In the genomic region with DNA sequence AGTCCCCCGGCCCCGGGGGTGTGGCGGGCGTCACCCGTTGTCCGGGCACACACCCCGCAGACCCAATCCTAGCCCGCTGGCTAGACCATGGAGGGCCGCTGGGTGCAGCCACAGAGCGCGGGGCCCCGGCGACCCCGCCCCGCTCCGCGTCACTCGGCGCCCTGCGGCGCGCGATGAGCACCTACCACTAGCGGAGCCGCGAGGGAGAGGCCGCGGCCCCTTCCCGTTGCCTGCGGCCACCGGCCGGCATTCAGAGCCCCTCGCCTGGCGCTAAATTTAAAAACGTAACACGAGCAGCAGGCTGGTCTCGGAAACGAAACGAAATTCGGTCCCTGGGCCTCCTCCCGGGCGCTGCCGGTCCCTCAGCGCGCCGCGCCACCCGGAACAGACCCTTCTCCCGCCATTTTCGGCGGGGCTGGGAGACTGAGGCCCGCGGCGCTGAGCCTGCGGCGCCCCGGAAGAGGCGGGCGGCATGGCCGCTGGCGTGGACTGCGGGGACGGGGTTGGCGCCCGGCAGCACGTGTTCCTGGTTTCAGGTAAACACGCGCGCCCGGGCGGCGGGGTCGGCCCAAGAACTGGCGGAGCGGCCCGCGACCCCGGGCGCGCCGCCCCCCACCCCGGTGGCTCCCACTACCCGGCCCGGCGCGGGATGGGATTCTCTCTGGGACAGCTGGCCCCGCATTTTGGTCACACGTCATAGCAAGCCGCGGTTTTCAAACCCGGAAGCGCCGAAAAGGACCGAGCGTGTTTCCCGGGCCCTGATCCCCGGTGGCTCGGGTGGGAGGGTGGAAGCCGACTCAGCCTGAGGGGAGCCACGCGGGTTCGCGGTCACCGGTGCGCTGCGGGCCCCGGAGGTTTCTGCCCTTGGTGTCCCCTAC, we compare ENCODE assay signal across 1 cellular context.
TF ChIP-seq lines count a peak whose summit lies in the region.

RNASEH2B (plus strand) TSS at position 187 of the 878 bp plus-strand sequence; CDS start at position 473, 286 bp downstream.

TF ChIP-seq in HepG2, 621 proteins besides CTCF, POLR2A, EP300 and RAD21 (continued from another document and continues in another):
- TF ChIP-seq ZNF275 (CRISPR knock-in tag; IDR thresholded peaks at IDR 0.05; ENCODE audit: borderline replicate concordance) (peak; percentile 67; the same call in 1 of the 2 replicates), ARNT2 (CRISPR knock-in tag; IDR thresholded peaks at IDR 0.05; ENCODE audit: low read depth) (peak; percentile 49; the same call in 1 of the 2 replicates), NFATC3 (CRISPR knock-in tag; IDR thresholded peaks at IDR 0.05) (no peak), ZFP82 (CRISPR knock-in tag; IDR thresholded peaks at IDR 0.05; ENCODE audit: borderline replicate concordance) (peak; percentile 51), UBTF (CRISPR knock-in tag; IDR thresholded peaks at IDR 0.05) (peak; percentile 67), GZF1 (CRISPR knock-in tag; IDR thresholded peaks at IDR 0.05) (no peak), DMTF1 (CRISPR knock-in tag; IDR thresholded peaks at IDR 0.05) (no peak), KLF13 (CRISPR knock-in tag; IDR thresholded peaks at IDR 0.05) (no peak), ZSCAN30 (CRISPR knock-in tag; IDR thresholded peaks at IDR 0.05) (no peak; the same call in 1 of the 2 replicates), MXI1 (IDR thresholded peaks at IDR 0.05; ENCODE audit: borderline replicate concordance, low read depth, low read length) (peak; percentile 75; the same call in 2 of the 3 replicates), ZSCAN29 (CRISPR knock-in tag; conservative IDR thresholded peaks at IDR 0.05) (no peak), KDM2A (CRISPR knock-in tag; IDR thresholded peaks at IDR 0.05; ENCODE audit: borderline replicate concordance, low read depth) (peak; percentile 87; the same call in 1 of the 2 replicates), MBNL3 (CRISPR knock-in tag; conservative IDR thresholded peaks at IDR 0.05) (no peak), ATF3 (CRISPR knock-in tag; IDR thresholded peaks at IDR 0.05) (no peak), RCOR2 (CRISPR knock-in tag; IDR thresholded peaks at IDR 0.05) (no peak), STAG1 (CRISPR knock-in tag; IDR thresholded peaks at IDR 0.05) (no peak), FOXK2 (IDR thresholded peaks at IDR 0.05) (no peak), ZNF543 (CRISPR knock-in tag; IDR thresholded peaks at IDR 0.05) (peak; percentile 85; the same call in 1 of the 2 replicates), BHLHE40 (IDR thresholded peaks at IDR 0.05; ENCODE audit: low read length) (peak; percentile 6; the same call in 1 of the 2 replicates), TFAP4 (IDR thresholded peaks at IDR 0.05; ENCODE audit: borderline replicate concordance, low read depth) (0 out of 2 replicates have a peak, but pooled peaks have one; percentile 16), ZNF607 (CRISPR knock-in tag; IDR thresholded peaks at IDR 0.05; ENCODE audit: borderline replicate concordance) (peak; percentile 58), RXRA (CRISPR knock-in tag; IDR thresholded peaks at IDR 0.05) (peak; percentile 11; the same call in 1 of the 2 replicates), ZNF451 (CRISPR knock-in tag; IDR thresholded peaks at IDR 0.05) (no peak), EZH2 (conservative IDR thresholded peaks at IDR 0.05; ENCODE audit: low read depth, low read length) (no peak), NFIB (CRISPR knock-in tag; IDR thresholded peaks at IDR 0.05; ENCODE audit: borderline replicate concordance) (no peak), SOX5 (CRISPR knock-in tag; IDR thresholded peaks at IDR 0.05; ENCODE audit: borderline replicate concordance) (no peak), HMGXB3 (CRISPR knock-in tag; IDR thresholded peaks at IDR 0.05; ENCODE audit: borderline replicate concordance) (no peak)
- TF ChIP-seq, protein P1, sequence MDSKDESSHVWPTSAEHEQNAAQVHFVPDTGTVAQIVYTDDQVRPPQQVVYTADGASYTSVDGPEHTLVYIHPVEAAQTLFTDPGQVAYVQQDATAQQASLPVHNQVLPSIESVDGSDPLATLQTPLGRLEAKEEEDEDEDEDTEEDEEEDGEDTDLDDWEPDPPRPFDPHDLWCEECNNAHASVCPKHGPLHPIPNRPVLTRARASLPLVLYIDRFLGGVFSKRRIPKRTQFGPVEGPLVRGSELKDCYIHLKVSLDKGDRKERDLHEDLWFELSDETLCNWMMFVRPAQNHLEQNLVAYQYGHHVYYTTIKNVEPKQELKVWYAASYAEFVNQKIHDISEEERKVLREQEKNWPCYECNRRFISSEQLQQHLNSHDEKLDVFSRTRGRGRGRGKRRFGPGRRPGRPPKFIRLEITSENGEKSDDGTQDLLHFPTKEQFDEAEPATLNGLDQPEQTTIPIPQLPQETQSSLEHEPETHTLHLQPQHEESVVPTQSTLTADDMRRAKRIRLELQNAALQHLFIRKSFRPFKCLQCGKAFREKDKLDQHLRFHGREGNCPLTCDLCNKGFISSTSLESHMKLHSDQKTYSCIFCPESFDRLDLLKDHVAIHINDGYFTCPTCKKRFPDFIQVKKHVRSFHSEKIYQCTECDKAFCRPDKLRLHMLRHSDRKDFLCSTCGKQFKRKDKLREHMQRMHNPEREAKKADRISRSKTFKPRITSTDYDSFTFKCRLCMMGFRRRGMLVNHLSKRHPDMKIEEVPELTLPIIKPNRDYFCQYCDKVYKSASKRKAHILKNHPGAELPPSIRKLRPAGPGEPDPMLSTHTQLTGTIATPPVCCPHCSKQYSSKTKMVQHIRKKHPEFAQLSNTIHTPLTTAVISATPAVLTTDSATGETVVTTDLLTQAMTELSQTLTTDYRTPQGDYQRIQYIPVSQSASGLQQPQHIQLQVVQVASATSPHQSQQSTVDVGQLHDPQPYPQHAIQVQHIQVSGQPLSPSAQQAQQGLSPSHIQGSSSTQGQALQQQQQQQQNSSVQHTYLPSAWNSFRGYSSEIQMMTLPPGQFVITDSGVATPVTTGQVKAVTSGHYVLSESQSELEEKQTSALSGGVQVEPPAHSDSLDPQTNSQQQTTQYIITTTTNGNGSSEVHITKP (CRISPR knock-in tag; IDR thresholded peaks at IDR 0.05; ENCODE audit: low read depth) = peak; percentile 96
- TF ChIP-seq, protein P2, sequence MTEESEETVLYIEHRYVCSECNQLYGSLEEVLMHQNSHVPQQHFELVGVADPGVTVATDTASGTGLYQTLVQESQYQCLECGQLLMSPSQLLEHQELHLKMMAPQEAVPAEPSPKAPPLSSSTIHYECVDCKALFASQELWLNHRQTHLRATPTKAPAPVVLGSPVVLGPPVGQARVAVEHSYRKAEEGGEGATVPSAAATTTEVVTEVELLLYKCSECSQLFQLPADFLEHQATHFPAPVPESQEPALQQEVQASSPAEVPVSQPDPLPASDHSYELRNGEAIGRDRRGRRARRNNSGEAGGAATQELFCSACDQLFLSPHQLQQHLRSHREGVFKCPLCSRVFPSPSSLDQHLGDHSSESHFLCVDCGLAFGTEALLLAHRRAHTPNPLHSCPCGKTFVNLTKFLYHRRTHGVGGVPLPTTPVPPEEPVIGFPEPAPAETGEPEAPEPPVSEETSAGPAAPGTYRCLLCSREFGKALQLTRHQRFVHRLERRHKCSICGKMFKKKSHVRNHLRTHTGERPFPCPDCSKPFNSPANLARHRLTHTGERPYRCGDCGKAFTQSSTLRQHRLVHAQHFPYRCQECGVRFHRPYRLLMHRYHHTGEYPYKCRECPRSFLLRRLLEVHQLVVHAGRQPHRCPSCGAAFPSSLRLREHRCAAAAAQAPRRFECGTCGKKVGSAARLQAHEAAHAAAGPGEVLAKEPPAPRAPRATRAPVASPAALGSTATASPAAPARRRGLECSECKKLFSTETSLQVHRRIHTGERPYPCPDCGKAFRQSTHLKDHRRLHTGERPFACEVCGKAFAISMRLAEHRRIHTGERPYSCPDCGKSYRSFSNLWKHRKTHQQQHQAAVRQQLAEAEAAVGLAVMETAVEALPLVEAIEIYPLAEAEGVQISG (CRISPR knock-in tag; IDR thresholded peaks at IDR 0.05) = peak; percentile 80; the same call in 1 of the 2 replicates
- TF ChIP-seq, protein P3, sequence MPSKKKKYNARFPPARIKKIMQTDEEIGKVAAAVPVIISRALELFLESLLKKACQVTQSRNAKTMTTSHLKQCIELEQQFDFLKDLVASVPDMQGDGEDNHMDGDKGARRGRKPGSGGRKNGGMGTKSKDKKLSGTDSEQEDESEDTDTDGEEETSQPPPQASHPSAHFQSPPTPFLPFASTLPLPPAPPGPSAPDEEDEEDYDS (CRISPR knock-in tag; IDR thresholded peaks at IDR 0.05) = no peak
